1 cellular context compared by ENCODE assay signal in the genomic region with DNA sequence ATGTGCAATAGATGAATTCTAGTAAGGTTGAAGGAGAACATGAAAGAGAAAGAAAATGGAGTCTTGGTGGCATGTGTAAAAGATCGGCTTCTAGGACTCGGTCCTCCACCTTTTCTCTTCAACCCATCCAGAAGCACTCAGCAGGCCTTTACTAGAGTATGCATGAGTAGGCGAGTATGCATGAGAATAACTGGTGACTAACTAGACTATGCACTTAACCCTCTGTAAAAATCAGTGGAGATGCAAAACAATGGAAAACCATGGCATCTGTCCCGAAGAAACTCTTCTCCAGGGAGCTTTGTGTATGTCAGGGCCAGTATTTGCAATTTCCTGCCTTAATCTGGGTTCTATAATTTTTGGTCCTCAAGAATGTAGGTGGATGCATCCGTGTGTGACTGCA.
TF ChIP-seq lines count a peak whose summit lies in the region.

No MANE protein-coding gene starts in this region.

TF ChIP-seq in IMR-90, 13 proteins besides CTCF, POLR2A, EP300 and RAD21:
- no peak for TF ChIP-seq FOS (IDR thresholded peaks at IDR 0.05; ENCODE audit: low read depth, low read length)
- TF ChIP-seq CEBPB (IDR thresholded peaks at IDR 0.05; ENCODE audit: low read depth, low read length): no peak
- no peak for TF ChIP-seq BHLHE40 (IDR thresholded peaks at IDR 0.05; ENCODE audit: low read depth, low read length)
- TF ChIP-seq CHD1 (IDR thresholded peaks at IDR 0.05; ENCODE audit: low read depth, low read length): no peak
- no peak for TF ChIP-seq RCOR1 (IDR thresholded peaks at IDR 0.05; ENCODE audit: insufficient replicate concordance, low read length)
- TF ChIP-seq, protein P1, sequence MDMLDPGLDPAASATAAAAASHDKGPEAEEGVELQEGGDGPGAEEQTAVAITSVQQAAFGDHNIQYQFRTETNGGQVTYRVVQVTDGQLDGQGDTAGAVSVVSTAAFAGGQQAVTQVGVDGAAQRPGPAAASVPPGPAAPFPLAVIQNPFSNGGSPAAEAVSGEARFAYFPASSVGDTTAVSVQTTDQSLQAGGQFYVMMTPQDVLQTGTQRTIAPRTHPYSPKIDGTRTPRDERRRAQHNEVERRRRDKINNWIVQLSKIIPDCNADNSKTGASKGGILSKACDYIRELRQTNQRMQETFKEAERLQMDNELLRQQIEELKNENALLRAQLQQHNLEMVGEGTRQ (IDR thresholded peaks at IDR 0.05; ENCODE audit: low read depth, low read length): no peak
- no peak for TF ChIP-seq SMC3 (IDR thresholded peaks at IDR 0.05; ENCODE audit: low read depth, low read length)
- TF ChIP-seq, protein P2, sequence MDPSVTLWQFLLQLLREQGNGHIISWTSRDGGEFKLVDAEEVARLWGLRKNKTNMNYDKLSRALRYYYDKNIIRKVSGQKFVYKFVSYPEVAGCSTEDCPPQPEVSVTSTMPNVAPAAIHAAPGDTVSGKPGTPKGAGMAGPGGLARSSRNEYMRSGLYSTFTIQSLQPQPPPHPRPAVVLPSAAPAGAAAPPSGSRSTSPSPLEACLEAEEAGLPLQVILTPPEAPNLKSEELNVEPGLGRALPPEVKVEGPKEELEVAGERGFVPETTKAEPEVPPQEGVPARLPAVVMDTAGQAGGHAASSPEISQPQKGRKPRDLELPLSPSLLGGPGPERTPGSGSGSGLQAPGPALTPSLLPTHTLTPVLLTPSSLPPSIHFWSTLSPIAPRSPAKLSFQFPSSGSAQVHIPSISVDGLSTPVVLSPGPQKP (IDR thresholded peaks at IDR 0.05; ENCODE audit: borderline replicate concordance, low read depth, low read length): no peak
- TF ChIP-seq NFE2L2 (IDR thresholded peaks at IDR 0.05; ENCODE audit: low read depth, low read length): no peak
- TF ChIP-seq MXI1 (IDR thresholded peaks at IDR 0.05; ENCODE audit: borderline replicate concordance, low read depth, low read length): no peak
- no peak for TF ChIP-seq MAFK (IDR thresholded peaks at IDR 0.05; ENCODE audit: low read depth, low read length)
- no peak for TF ChIP-seq MAZ (IDR thresholded peaks at IDR 0.05; ENCODE audit: borderline replicate concordance, low read depth, low read length)
- no peak for TF ChIP-seq RFX5 (IDR thresholded peaks at IDR 0.05; ENCODE audit: low read depth, low read length)
